Comparison of ENCODE assay signal across 7 cellular contexts in genomic region chr2:86720541-86721320, GRCh38. TPM values are rescaled to one million over a fixed set of nuclear protein-coding genes. Genes with fewer than 3 reads are reported as not detected.
DNase-seq lines count a peak whose midpoint lies in the region; ATAC-seq, FAIRE-seq and TF ChIP-seq lines count a peak whose summit lies in the region.
"Not testable (repeated sequence)": the region's sequence is repeated elsewhere in the genome, so short reads cannot be mapped to it uniquely, and the experiment has no call there.

No MANE protein-coding gene starts in this region.

- H3K27ac ChIP-seq in dorsolateral prefrontal cortex (peak overlapping the region in 58 of 59 donors; percentile 63 to 97 (median 91)), small intestine (ENCODE audit: low read depth in 1 of 2, low read length in 1 of 2) (peak overlapping the region; percentile 84 to 92)

- H3K4me3 ChIP-seq in dorsolateral prefrontal cortex (peak overlapping the region; percentile 41 to 86 (median 72)), small intestine (ENCODE audit: low read depth in 1 of 2, low read length in 2 of 2) (peak overlapping the region; percentile 76 to 80)

- 0% methylated on average over 17 to 81 of the region's 85 CpGs for WGBS in small intestine, 3 donors

- not testable (repeated sequence) for H3K9me3 ChIP-seq in small intestine (ENCODE audit: control insufficient read depth, low read depth)

- TF ChIP-seq CTCF in dorsolateral prefrontal cortex (IDR thresholded peaks at IDR 0.05 in 54 of 56, conservative IDR thresholded peaks at IDR 0.05 in 2 of 56; ENCODE audit: low read depth in 1 of 56, partially characterized antibody in 56 of 56) = peak in 1 of 56 donors; percentile 8

- ATAC-seq in GM18867 (IDR thresholded peaks at IDR 0.05; ENCODE audit: unreplicated experiment) (peak; percentile 21), HG02973 (IDR thresholded peaks at IDR 0.05; ENCODE audit: unreplicated experiment) (peak; percentile 30), left colon (peak; percentile 12)

- not testable (repeated sequence) for H3K27me3 ChIP-seq in dorsolateral prefrontal cortex; small intestine (ENCODE audit: control insufficient read depth in 2 of 2, insufficient read depth in 2 of 2, low read length in 2 of 2)

- peak; percentile 35 for DNase-seq in NCI-H748 (lab: John Stamatoyannopoulos, UW; ENCODE audit: unreplicated experiment)
- peak in 2 of 3 experiments; percentile 37 to 39 for DNase-seq in activated CD8-positive, alpha-beta memory T cell treated with anti-CD3 and anti-CD28 coated beads for 48 hours (ENCODE audit: low read depth in 2 of 3, low spot score in 2 of 3)
- peak in 6 of 10 donors; percentile 22 to 71 (median 52) for DNase-seq in dorsolateral prefrontal cortex
- DNase-seq in left colon = peak; percentile 52 to 63
- DNase-seq in small intestine = peak; percentile 31

- not testable (repeated sequence) for FAIRE-seq in small intestine (lab: Jason Lieb, UNC)

- intact Hi-C loops in dorsolateral prefrontal cortex (cut with DNase I); left colon (cut with DNase I, micrococcal nuclease): not testable (repeated sequence)

- not testable (repeated sequence) for H3K36me3 ChIP-seq in small intestine (ENCODE audit: control insufficient read depth in 2 of 2, insufficient read depth in 2 of 2, low read length in 2 of 2)

- not testable (repeated sequence) for H3K4me1 ChIP-seq in small intestine (ENCODE audit: control insufficient read depth in 2 of 2, insufficient read depth in 1 of 2, low read depth in 1 of 2, low read length in 1 of 2)

RNA-seq across cellular contexts. Expression of gene RMND5A, which starts 0.6 kb away (rescaled TPM):
- total RNA-seq in dorsolateral prefrontal cortex = 10 to 100 TPM; 37.4 to 76.2 (median 58.6) TPM
- 10 to 100 TPM; 64.0 to 77.8 TPM for total RNA-seq in left colon
- 10 to 100 TPM; 13.5 to 21.7 (median 17.8) TPM for polyA plus RNA-seq in small intestine

Comparison
In these comparisons a context has a peak if more than half of its experiments do, and no peak if none do; other contexts are left out.
1. Peak in every context shown above with its lines: DNase-seq, ATAC-seq, H3K4me3 ChIP-seq and H3K27ac ChIP-seq.